Comparison of ENCODE assay signal across 21 cellular contexts in genomic region chr13:113137656-113138292, GRCh38. TPM values are rescaled to one million over a fixed set of nuclear protein-coding genes. Genes with fewer than 3 reads are reported as not detected.
"Had no signal": no experiment of that assay in that cellular context is flagged by ENCODE, and none has a peak within 500 bp of the region (broad histone marks: within the 10 kb centered on the region; RNA-seq: fewer than 3 reads in every experiment).

No MANE protein-coding gene starts in this region.

- H3K36me3 ChIP-seq: ascending aorta, cardiac muscle cell, gastrocnemius medialis, heart right ventricle, SJCRH30, spleen had no signal

- H3K4me3 Mint-ChIP-seq: activated CD4-positive, alpha-beta memory T cell treated with anti-CD3 and anti-CD28 coated beads, Interleukin-2, amount 10 ng/mL, durations not matched to agents 7 days and 5 days; activated naive CD8-positive, alpha-beta T cell treated with anti-CD3 and anti-CD28 coated beads, Interleukin-2, amount 50 U/mL, for 24 hours; memory B cell; stimulated activated memory B cell treated with anti-CD40 and anti-IgM and Interleukin-4, amounts not matched to agents 10 μg/mL and 1 μg/mL and 100 μg/mL, for 72 hours had no signal

- H3K36me3 Mint-ChIP-seq: memory B cell; stimulated activated memory B cell treated with anti-CD40 and anti-IgM and Interleukin-4, amounts not matched to agents 10 μg/mL and 1 μg/mL and 100 μg/mL, for 72 hours had no signal

- H3K27ac ChIP-seq: ascending aorta, cardiac muscle cell, gastrocnemius medialis, heart right ventricle, SJCRH30, tibial nerve had no signal

- H3K27me3 ChIP-seq: ascending aorta, gastrocnemius medialis, spleen, tibial nerve had no signal

- H3K4me1 Mint-ChIP-seq: activated CD4-positive, alpha-beta memory T cell treated with anti-CD3 and anti-CD28 coated beads, Interleukin-2, amount 10 ng/mL, durations not matched to agents 7 days and 5 days; activated naive CD8-positive, alpha-beta T cell treated with anti-CD3 and anti-CD28 coated beads, Interleukin-2, amount 50 U/mL, for 24 hours; memory B cell; stimulated activated memory B cell treated with anti-CD40 and anti-IgM and Interleukin-4, amounts not matched to agents 10 μg/mL and 1 μg/mL and 100 μg/mL, for 72 hours had no signal

- H3K4me1 ChIP-seq: ascending aorta, gastrocnemius medialis, heart right ventricle, SJCRH30, spleen, tibial nerve had no signal

- H3K27ac Mint-ChIP-seq: activated CD4-positive, alpha-beta memory T cell treated with anti-CD3 and anti-CD28 coated beads, Interleukin-2, amount 10 ng/mL, durations not matched to agents 7 days and 5 days; activated naive CD8-positive, alpha-beta T cell treated with anti-CD3 and anti-CD28 coated beads, Interleukin-2, amount 50 U/mL, for 24 hours; memory B cell; stimulated activated memory B cell treated with anti-CD40 and anti-IgM and Interleukin-4, amounts not matched to agents 10 μg/mL and 1 μg/mL and 100 μg/mL, for 72 hours had no signal

- H3K4me3 ChIP-seq: ascending aorta, cardiac muscle cell, gastrocnemius medialis, heart right ventricle, SJCRH30, spleen, tibial nerve had no signal

- ATAC-seq: activated naive CD8-positive, alpha-beta T cell treated with anti-CD3 and anti-CD28 coated beads, Interleukin-2, amount 50 U/mL, for 24 hours; gastrocnemius medialis; heart right ventricle; left colon; sciatic nerve; stimulated activated memory B cell treated with anti-CD40 and anti-IgM and Interleukin-4, amounts not matched to agents 10 μg/mL and 1 μg/mL and 100 μg/mL, for 72 hours had no signal

- DNase-seq: activated CD4-positive, alpha-beta memory T cell treated with anti-CD3 and anti-CD28 coated beads, Interleukin-2, amount 10 ng/mL, durations not matched to agents 7 days and 5 days; activated CD4-positive, alpha-beta T cell treated with anti-CD3 and anti-CD28 coated beads for 1 hour; activated CD8-positive, alpha-beta memory T cell treated with anti-CD3 and anti-CD28 coated beads, Interleukin-2, amount 50 U/mL, for 4 hours; activated naive CD4-positive, alpha-beta T cell; activated naive CD8-positive, alpha-beta T cell treated with anti-CD3 and anti-CD28 coated beads, Interleukin-2, amount 50 U/mL, for 24 hours; effector CD4-positive, alpha-beta T cell; gastrocnemius medialis; heart right ventricle; SJCRH30; spleen; stimulated activated CD4-positive, alpha-beta T cell treated with anti-CD3 and anti-CD28 coated beads, Interleukin-1b, Interleukin-23, amount 100 ng/mL, for 48 hours had no signal

- H3K9me3 ChIP-seq: ascending aorta, gastrocnemius medialis, heart right ventricle, SJCRH30, spleen, tibial nerve had no signal

- H3K9me3 Mint-ChIP-seq: activated CD4-positive, alpha-beta memory T cell treated with anti-CD3 and anti-CD28 coated beads, Interleukin-2, amount 10 ng/mL, durations not matched to agents 7 days and 5 days; activated naive CD8-positive, alpha-beta T cell treated with anti-CD3 and anti-CD28 coated beads, Interleukin-2, amount 50 U/mL, for 24 hours; memory B cell; stimulated activated memory B cell treated with anti-CD40 and anti-IgM and Interleukin-4, amounts not matched to agents 10 μg/mL and 1 μg/mL and 100 μg/mL, for 72 hours had no signal

RNA-seq across cellular contexts. Expression of gene F10, which starts 15.2 kb away (rescaled TPM):
- total RNA-seq: activated CD4-positive, alpha-beta memory T cell treated with anti-CD3 and anti-CD28 coated beads, Interleukin-2, amount 10 ng/mL, durations not matched to agents 7 days and 5 days; T-helper 2 cell treated with Interferon-gamma antibody and Interleukin-4, amounts not matched to agents 100 ng/mL and 5 ng/mL, for 36 hours had no signal

RNA-seq across cellular contexts. Expression of gene PROZ, which starts 20.7 kb away (rescaled TPM):
- total RNA-seq: activated CD4-positive, alpha-beta memory T cell treated with anti-CD3 and anti-CD28 coated beads, Interleukin-2, amount 10 ng/mL, durations not matched to agents 7 days and 5 days; ascending aorta; cardiac muscle cell; fibroblast of lung; gastrocnemius medialis; left colon; sciatic nerve; SJCRH30; spleen; subcutaneous adipose tissue; tibial nerve had no signal

RNA-seq across cellular contexts. Expression of gene F7, which starts 32.2 kb away (rescaled TPM):
- total RNA-seq: activated CD4-positive, alpha-beta memory T cell treated with anti-CD3 and anti-CD28 coated beads, Interleukin-2, amount 10 ng/mL, durations not matched to agents 7 days and 5 days; fibroblast of lung; SJCRH30; spleen; T-helper 2 cell treated with Interferon-gamma antibody and Interleukin-4, amounts not matched to agents 100 ng/mL and 5 ng/mL, for 36 hours; tibial nerve had no signal
